Comparison of ENCODE assay signal across 10 cellular contexts in the genomic region with DNA sequence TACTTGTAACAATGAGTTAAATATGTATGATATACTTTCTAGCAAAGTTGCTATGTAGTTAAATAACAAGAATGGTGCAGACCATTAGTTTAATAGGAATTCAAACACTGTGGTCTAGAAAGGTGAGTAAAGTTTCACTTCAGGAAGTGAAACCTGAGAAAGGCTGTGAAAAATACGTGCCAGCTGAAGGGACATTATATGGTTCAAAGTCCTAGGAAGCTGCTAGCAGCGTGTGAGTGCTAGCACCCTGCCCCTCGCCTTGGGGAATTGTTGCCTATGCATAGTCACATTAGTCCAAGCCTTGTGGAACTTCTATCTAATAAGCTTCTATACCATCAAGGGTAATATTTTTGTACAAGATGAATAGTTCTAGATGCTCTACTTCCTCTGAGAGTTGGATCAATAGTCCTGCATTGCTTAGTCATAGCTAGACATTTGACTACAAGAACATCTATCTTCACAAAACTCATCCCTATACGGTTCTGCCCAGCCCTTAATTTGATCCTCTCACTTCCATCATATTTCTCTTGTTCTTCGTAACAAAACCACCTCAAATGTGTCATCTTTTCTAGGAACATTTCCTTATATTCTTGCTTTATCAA. TPM values are rescaled to one million over a fixed set of nuclear protein-coding genes. Genes with fewer than 3 reads are reported as not detected.
A peak's percentile ranks its signal among the peaks of the same experiment; 100 is the strongest.
DNase-seq lines count a peak whose midpoint lies in the region; ATAC-seq lines count a peak whose summit lies in the region.
"Had no signal": no experiment of that assay in that cellular context is flagged by ENCODE, and none has a peak within 500 bp of the region (broad histone marks: within the 10 kb centered on the region; RNA-seq: fewer than 3 reads in every experiment).

No MANE protein-coding gene starts in this region.

- peaks cover 0 to 6% of the 10 kb centered on the region in 2 donors for H3K4me1 ChIP-seq in neuronal stem cell (ENCODE audit: control insufficient read depth in 2 of 2, insufficient read depth in 1 of 2, low read depth in 1 of 2, low read length in 2 of 2)
- H3K4me1 ChIP-seq: heart right ventricle had no signal

- H3K9ac ChIP-seq in neuronal stem cell (ENCODE audit: low read depth, low read length, poor library complexity) = no peak overlapping the region

- H3K4me3 Mint-ChIP-seq in stimulated activated memory B cell treated with anti-CD40 and anti-IgM and Interleukin-4, amounts not matched to agents 10 μg/mL and 1 μg/mL and 100 μg/mL, for 72 hours = no peak overlapping the region

- ATAC-seq in GM19372 (IDR thresholded peaks at IDR 0.05; ENCODE audit: low read depth, unreplicated experiment) = peak; percentile 52
- peak; percentile 85 for ATAC-seq in HG02852 (IDR thresholded peaks at IDR 0.05; ENCODE audit: unreplicated experiment)
- peak; percentile 79 for ATAC-seq in HG03575 (IDR thresholded peaks at IDR 0.05; ENCODE audit: extremely low read depth, insufficient number of reproducible peaks, low FRiP score, unreplicated experiment)
- ATAC-seq in stimulated activated memory B cell treated with anti-CD40 and anti-IgM and Interleukin-4, amounts not matched to agents 10 μg/mL and 1 μg/mL and 100 μg/mL, for 72 hours = peak; percentile 83
- ATAC-seq: heart right ventricle had no signal

- DNase-seq in cerebellar nuclear complex (lab: John Stamatoyannopoulos, UW) = no peak
- no peak for DNase-seq in NCI-H1048 (lab: John Stamatoyannopoulos, UW)
- DNase-seq in neuronal stem cell (ENCODE audit: low spot score) = no peak
- DNase-seq: heart right ventricle; NCI-H2227 treated with DMSO at 0.1 percent for 48 hours; stimulated activated CD4-positive, alpha-beta T cell treated with anti-CD3 and anti-CD28 coated beads, Interleukin-15, amount 100 ng/mL, for 24 hours had no signal

- H3K14ac ChIP-seq in neuronal stem cell (ENCODE audit: low read length) = no peak overlapping the region

- no peaks in the 10 kb centered on the region for H3K36me3 ChIP-seq in neuronal stem cell (replicated peaks in 1 of 2; ENCODE audit: control insufficient read depth in 2 of 2, insufficient read depth in 2 of 2, low read length in 2 of 2)
- H3K36me3 ChIP-seq: heart right ventricle had no signal

- no peaks in the 10 kb centered on the region for H3K27me3 ChIP-seq in neuronal stem cell (ENCODE audit: control insufficient read depth in 3 of 3, insufficient read depth in 3 of 3, low read depth in 1 of 3, low read length in 3 of 3)
- H3K27me3 ChIP-seq: heart right ventricle had no signal

- H3K4me3 ChIP-seq in neuronal stem cell (ENCODE audit: low read length in 2 of 2) = no peak overlapping the region
- H3K4me3 ChIP-seq: heart right ventricle had no signal

- no peak overlapping the region for H4K91ac ChIP-seq in neuronal stem cell (ENCODE audit: low read depth, low read length, poor library complexity)

- no peak overlapping the region for H3K23ac ChIP-seq in neuronal stem cell (ENCODE audit: low read depth, low read length, poor library complexity)

- no peak overlapping the region for H2BK15ac ChIP-seq in neuronal stem cell (ENCODE audit: low read length)

- H2BK120ac ChIP-seq in neuronal stem cell (ENCODE audit: low read depth, low read length) = no peak overlapping the region

- no peak overlapping the region for H3K27ac Mint-ChIP-seq in stimulated activated memory B cell treated with anti-CD40 and anti-IgM and Interleukin-4, amounts not matched to agents 10 μg/mL and 1 μg/mL and 100 μg/mL, for 72 hours

- no peak overlapping the region for H2AFZ ChIP-seq in neuronal stem cell (ENCODE audit: low read length)

- WGBS in neuronal stem cell (ENCODE audit: extremely low coverage in 2 of 2, insufficient read length in 2 of 2, insufficient replicate concordance in 1 of 2), 2 donors = 100% methylated on average over 2 of the region's 5 CpGs; no CpG with 5 or more reads in 1 of the 2 donors

- no peak overlapping the region for H3K4me2 ChIP-seq in neuronal stem cell (ENCODE audit: insufficient read depth, low read length, poor library complexity, severe bottlenecking)

- no peak overlapping the region for H3K27ac ChIP-seq in neuronal stem cell (replicated peaks; ENCODE audit: low read length)
- H3K27ac ChIP-seq: heart right ventricle had no signal

- no peaks in the 10 kb centered on the region for H3K79me1 ChIP-seq in neuronal stem cell (ENCODE audit: low read depth, low read length)

- no peaks in the 10 kb centered on the region for H3K27me3 Mint-ChIP-seq in stimulated activated memory B cell treated with anti-CD40 and anti-IgM and Interleukin-4, amounts not matched to agents 10 μg/mL and 1 μg/mL and 100 μg/mL, for 72 hours

- no peak overlapping the region for H2BK12ac ChIP-seq in neuronal stem cell (ENCODE audit: low read length)

- no peak overlapping the region for H2BK5ac ChIP-seq in neuronal stem cell (ENCODE audit: low read length)

- no peaks in the 10 kb centered on the region for H3K9me3 ChIP-seq in neuronal stem cell (replicated peaks in 1 of 2; ENCODE audit: control insufficient read depth in 2 of 2, insufficient read depth in 1 of 2, low read depth in 1 of 2, low read length in 2 of 2)
- H3K9me3 ChIP-seq: heart right ventricle had no signal

- no peaks in the 10 kb centered on the region for H3K9me3 Mint-ChIP-seq in stimulated activated memory B cell treated with anti-CD40 and anti-IgM and Interleukin-4, amounts not matched to agents 10 μg/mL and 1 μg/mL and 100 μg/mL, for 72 hours

- H3K36me3 Mint-ChIP-seq in stimulated activated memory B cell treated with anti-CD40 and anti-IgM and Interleukin-4, amounts not matched to agents 10 μg/mL and 1 μg/mL and 100 μg/mL, for 72 hours = no peaks in the 10 kb centered on the region

- no peak overlapping the region for H4K8ac ChIP-seq in neuronal stem cell (ENCODE audit: low read depth, low read length)

- no peak overlapping the region for H3K4ac ChIP-seq in neuronal stem cell (ENCODE audit: low read length)

- H3K4me1 Mint-ChIP-seq in stimulated activated memory B cell treated with anti-CD40 and anti-IgM and Interleukin-4, amounts not matched to agents 10 μg/mL and 1 μg/mL and 100 μg/mL, for 72 hours = peaks cover 9% of the 10 kb centered on the region

- no peak overlapping the region for H2AK5ac ChIP-seq in neuronal stem cell (ENCODE audit: low read depth, low read length)

- H3K18ac ChIP-seq in neuronal stem cell (ENCODE audit: low read length) = no peak overlapping the region

RNA-seq across cellular contexts. Expression of a gene that starts 45.8 kb away (rescaled TPM):
- polyA plus RNA-seq in neuronal stem cell (2013, experiment 1 of 2) = 0.11 TPM
- polyA plus RNA-seq in neuronal stem cell (2013, experiment 2 of 2) = 0.11 TPM
